8 cellular contexts compared by ENCODE assay signal in genomic region chr20:34872604-34873224, GRCh38. TPM values are rescaled to one million over a fixed set of nuclear protein-coding genes. Genes with fewer than 3 reads are reported as not detected.
DNase-seq lines count a peak whose midpoint lies in the region; ATAC-seq and TF ChIP-seq lines count a peak whose summit lies in the region.

GGT7 (minus strand) TSS chr20:34872856; CDS start chr20:34872815, 41 bp downstream.

- peak within 1 kb of the TSS; percentile 71 for H3K4me2 ChIP-seq in trophoblast cell (ENCODE audit: low read length)

- H2BK12ac ChIP-seq in trophoblast cell (ENCODE audit: low read length) = peak within 1 kb of the TSS; percentile 62

- peak; percentile 30 for ATAC-seq in GM21529 (IDR thresholded peaks at IDR 0.05; ENCODE audit: unreplicated experiment)
- ATAC-seq in activated naive CD8-positive, alpha-beta T cell treated with anti-CD3 and anti-CD28 coated beads, Interleukin-2, amount 50 U/mL, for 24 hours = peak; percentile 71
- peak; percentile 35 to 64 (median 60) for ATAC-seq in heart left ventricle

- H4K12ac ChIP-seq in trophoblast cell (ENCODE audit: low read depth, low read length) = peak within 1 kb of the TSS; percentile 47

- peak within 1 kb of the TSS; percentile 61 for H2BK120ac ChIP-seq in trophoblast cell (ENCODE audit: insufficient read depth, low read length, poor library complexity)

- intact Hi-C loops in CD14-positive monocyte (cut with micrococcal nuclease) = loop anchor here in 1 of 2 donors (5.0 kb wide), 3 partner anchors 40 to 335 kb away; partner anchors contain the start of gene TRPC4AP
- intact Hi-C loops in heart left ventricle (cut with DNase I) = loop anchor here in 8 of 10 donors (1.0 to 10.0 kb wide), 11 partner anchors 83 to 402 kb away; partner anchors contain the start of genes TRPC4AP (in 5 of the 8), MMP24OS (in 2 of the 8), GSS (in 1 of the 8) and MYH7B (in 1 of the 8)
- intact Hi-C loops in tibial artery (cut with DNase I; ENCODE audit: low total_unique reads) = loop anchor here (2.0 to 5.0 kb wide), 2 partner anchors 84 to 220 kb away; partner anchors contain the start of gene TRPC4AP

- DNase-seq in CD14-positive monocyte (ENCODE audit: low spot score) (peak; percentile 66), NCI-H1048 (lab: John Stamatoyannopoulos, UW) (peak; percentile 53), SW480 (ENCODE audit: low spot score) (peak; percentile 75), heart left ventricle (peak; percentile 84 to 91 (median 88)), trophoblast cell (peak; percentile 78 to 82), tibial artery (peak; percentile 70 to 89)
- peak; percentile 93 for DNase-seq in activated naive CD8-positive, alpha-beta T cell treated with anti-CD3 and anti-CD28 coated beads, Interleukin-2, amount 50 U/mL, for 24 hours

- H3K14ac ChIP-seq in trophoblast cell (ENCODE audit: low read length) = peak within 1 kb of the TSS; percentile 64

- H3K27ac ChIP-seq in heart left ventricle (peak within 1 kb of the TSS in 11 of 12 donors; percentile 32 to 84 (median 73)), trophoblast cell (ENCODE audit: low read depth, low read length) (no peak within 1 kb of the TSS), tibial artery (peak within 1 kb of the TSS; percentile 79 to 83)

- peaks cover 8% of the 10 kb centered on the region for H3K79me1 ChIP-seq in trophoblast cell (ENCODE audit: low read length)

- H3K4me1 Mint-ChIP-seq in CD14-positive monocyte = peaks cover 51% of the 10 kb centered on the region
- peaks cover 44% of the 10 kb centered on the region for H3K4me1 Mint-ChIP-seq in activated naive CD8-positive, alpha-beta T cell treated with anti-CD3 and anti-CD28 coated beads, Interleukin-2, amount 50 U/mL, for 24 hours

- no peak within 1 kb of the TSS for H3K23ac ChIP-seq in trophoblast cell (ENCODE audit: low read length)

- H3K4me1 ChIP-seq in heart left ventricle = peaks cover 0 to 55% (median 34%) of the 10 kb centered on the region in 12 donors
- H3K4me1 ChIP-seq in trophoblast cell (ENCODE audit: control insufficient read depth in 1 of 2, insufficient read depth in 2 of 2, low read length in 2 of 2) = peaks cover 4 to 17% of the 10 kb centered on the region in 2 experiments
- peaks cover 0 to 43% (median 28%) of the 10 kb centered on the region in 4 donors for H3K4me1 ChIP-seq in tibial artery

- peak in 1 of 2 donors; percentile 48 for TF ChIP-seq POLR2A in heart left ventricle (IDR thresholded peaks at IDR 0.05)

- peak within 1 kb of the TSS; percentile 80 for H4K8ac ChIP-seq in trophoblast cell (ENCODE audit: low read depth, low read length)

- H3K18ac ChIP-seq in trophoblast cell (ENCODE audit: low read length) = peak within 1 kb of the TSS; percentile 82

- peak within 1 kb of the TSS in 5 of 7 donors; percentile 3 to 99 (median 70) for H3K27ac Mint-ChIP-seq in CD14-positive monocyte
- H3K27ac Mint-ChIP-seq in activated naive CD8-positive, alpha-beta T cell treated with anti-CD3 and anti-CD28 coated beads, Interleukin-2, amount 50 U/mL, for 24 hours = peak within 1 kb of the TSS; percentile 76

- H3K27me3 ChIP-seq in heart left ventricle (no peaks in the 10 kb centered on the region), trophoblast cell (ENCODE audit: insufficient read depth, low read length) (no peaks in the 10 kb centered on the region), tibial artery (no peaks in the 10 kb centered on the region)

- H3K4me3 ChIP-seq in heart left ventricle = peak within 1 kb of the TSS; percentile 46 to 86 (median 75)
- H3K4me3 ChIP-seq in trophoblast cell (ENCODE audit: low read depth, low read length) = peak within 1 kb of the TSS; percentile 73
- peak within 1 kb of the TSS; percentile 73 to 77 for H3K4me3 ChIP-seq in tibial artery

- no peak within 1 kb of the TSS for H2BK5ac ChIP-seq in trophoblast cell (ENCODE audit: low read depth, low read length, poor library complexity)

- H3K36me3 Mint-ChIP-seq in CD14-positive monocyte = no peaks in the 10 kb centered on the region
- no peaks in the 10 kb centered on the region for H3K36me3 Mint-ChIP-seq in activated naive CD8-positive, alpha-beta T cell treated with anti-CD3 and anti-CD28 coated beads, Interleukin-2, amount 50 U/mL, for 24 hours (ENCODE audit: low read depth)

- H3K9me3 ChIP-seq in heart left ventricle (no peaks in the 10 kb centered on the region), trophoblast cell (ENCODE audit: insufficient read depth, low read depth, low read length) (no peaks in the 10 kb centered on the region), tibial artery (no peaks in the 10 kb centered on the region)

- H4K91ac ChIP-seq in trophoblast cell (ENCODE audit: low read depth, low read length) = peak within 1 kb of the TSS; percentile 67

- H3K36me3 ChIP-seq in heart left ventricle = no peaks in the 10 kb centered on the region
- H3K36me3 ChIP-seq in trophoblast cell (ENCODE audit: control insufficient read depth in 1 of 2, insufficient read depth in 2 of 2, low read length in 2 of 2) = no peaks in the 10 kb centered on the region
- peaks cover 0 to 6% (median 0%) of the 10 kb centered on the region in 3 donors for H3K36me3 ChIP-seq in tibial artery

- H3K79me2 ChIP-seq in trophoblast cell (ENCODE audit: control insufficient read depth, insufficient read depth, low read length, poor library complexity) = peaks cover 9% of the 10 kb centered on the region

- 1 to 4% (median 2%) methylated on average over 20 to 52 of the region's 52 CpGs for WGBS in heart left ventricle, 4 donors
- WGBS in trophoblast cell (ENCODE audit: extremely low coverage, insufficient coverage, insufficient read length) = no CpG with 5 or more reads among the region's 52 CpGs

- TF ChIP-seq CTCF in CD14-positive monocyte (IDR thresholded peaks at IDR 0.05) (peak; percentile 66), heart left ventricle (IDR thresholded peaks at IDR 0.05) (peak; percentile 49 to 92 (median 76)), tibial artery (IDR thresholded peaks at IDR 0.05) (peak; percentile 54 to 60)

- H3K4ac ChIP-seq in trophoblast cell (ENCODE audit: low read depth, low read length) = peak within 1 kb of the TSS; percentile 50

- H2AFZ ChIP-seq in trophoblast cell (ENCODE audit: insufficient read depth, low read length, poor library complexity) = peak within 1 kb of the TSS; percentile 66

- peaks cover 1 to 13% (median 9%) of the 10 kb centered on the region in 3 donors for H3K27me3 Mint-ChIP-seq in CD14-positive monocyte (ENCODE audit: low read depth in 3 of 3)
- no peaks in the 10 kb centered on the region for H3K27me3 Mint-ChIP-seq in activated naive CD8-positive, alpha-beta T cell treated with anti-CD3 and anti-CD28 coated beads, Interleukin-2, amount 50 U/mL, for 24 hours

- peaks cover 0 to 2% (median 0%) of the 10 kb centered on the region in 7 donors for H3K9me3 Mint-ChIP-seq in CD14-positive monocyte
- no peaks in the 10 kb centered on the region for H3K9me3 Mint-ChIP-seq in activated naive CD8-positive, alpha-beta T cell treated with anti-CD3 and anti-CD28 coated beads, Interleukin-2, amount 50 U/mL, for 24 hours

- peak within 1 kb of the TSS; percentile 81 to 88 for H3K4me3 Mint-ChIP-seq in CD14-positive monocyte
- peak within 1 kb of the TSS; percentile 83 for H3K4me3 Mint-ChIP-seq in activated naive CD8-positive, alpha-beta T cell treated with anti-CD3 and anti-CD28 coated beads, Interleukin-2, amount 50 U/mL, for 24 hours

- peak within 1 kb of the TSS; percentile 25 for H2AK5ac ChIP-seq in trophoblast cell (ENCODE audit: low read length)

- peak within 1 kb of the TSS; percentile 23 for H3K9ac ChIP-seq in trophoblast cell (ENCODE audit: low read length)

RNA-seq across cellular contexts. Expression of gene GGT7, which starts in this region (rescaled TPM):
- 1 to 10 TPM; 2.1 to 2.4 TPM for polyA plus RNA-seq in CD14-positive monocyte
- total RNA-seq in heart left ventricle = 10 to 100 TPM in 8 of 9 donors, 1 to 10 TPM in 1; 7.9 to 30.7 (median 17.5) TPM
- polyA plus RNA-seq in heart left ventricle = 10 to 100 TPM; 13.0 to 22.1 TPM
- 12.2 and 12.9 TPM in 2 replicates for polyA plus RNA-seq in trophoblast cell (2013)

Comparison
In these comparisons a context has a peak if more than half of its experiments do, and no peak if none do; other contexts are left out.
1. RNA of gene GGT7 (polyA plus RNA-seq): 13.0 to 22.1 TPM in heart left ventricle; 2.1 to 2.4 TPM in CD14-positive monocyte; every median in the first group is over 4 times any median in the second.
2. Peak in every context shown above with its lines, with median percentiles within 50 percentile points of each other: DNase-seq, CTCF ChIP-seq, ATAC-seq and H3K4me3 ChIP-seq.